32 cellular contexts compared by ENCODE assay signal in genomic region chr12:14907953-14908352, GRCh38. TPM values are rescaled to one million over a fixed set of nuclear protein-coding genes. Genes with fewer than 3 reads are reported as not detected.
DNase-seq lines count a peak whose midpoint lies in the region; ATAC-seq and TF ChIP-seq lines count a peak whose summit lies in the region.
"Had no signal": no experiment of that assay in that cellular context is flagged by ENCODE, and none has a peak within 500 bp of the region (broad histone marks: within the 10 kb centered on the region; RNA-seq: fewer than 3 reads in every experiment).

No MANE protein-coding gene starts in this region.

- peaks cover 3% of the 10 kb centered on the region for H3K4me1 ChIP-seq in CD4-positive, CD25-positive, alpha-beta regulatory T cell (ENCODE audit: control insufficient read depth, insufficient read depth, low read length, poor library complexity, severe bottlenecking)
- no peaks in the 10 kb centered on the region for H3K4me1 ChIP-seq in uterus

- ATAC-seq in CD4-positive, CD25-positive, alpha-beta regulatory T cell (ENCODE audit: low read depth in 2 of 2), result no peak
- peak; percentile 56 to 63 for ATAC-seq in natural killer cell treated with Interleukin-12 subunit alpha and Interleukin-12 subunit beta and Interleukin-15 and Interleukin-18, amount 100 ng/mL, for 72 hours
- ATAC-seq in esophagus mucosa (no peak), HG03520 (IDR thresholded peaks at IDR 0.05; ENCODE audit: unreplicated experiment) (no peak)
- ATAC-seq: gastrocnemius medialis; naive thymus-derived CD4-positive, alpha-beta T cell; Panc1 had no signal

- peaks cover 26% of the 10 kb centered on the region for H3K4me1 Mint-ChIP-seq in activated CD4-positive, alpha-beta T cell treated with anti-CD3 and anti-CD28 coated beads, Interleukin-2, amount 10 ng/mL, durations not matched to agents 24 days and 14 days
- H3K4me1 Mint-ChIP-seq in CD4-positive, CD25-positive, alpha-beta regulatory T cell, result peaks cover 15 to 37% (median 21%) of the 10 kb centered on the region in 4 donors
- peaks cover 21 to 25% of the 10 kb centered on the region in 2 donors for H3K4me1 Mint-ChIP-seq in natural killer cell treated with Interleukin-12 subunit alpha and Interleukin-12 subunit beta and Interleukin-15 and Interleukin-18, amount 100 ng/mL, for 72 hours (ENCODE audit: low read depth in 2 of 2)

- peak overlapping the region; percentile 76 for H3K27ac Mint-ChIP-seq in activated CD4-positive, alpha-beta T cell treated with anti-CD3 and anti-CD28 coated beads, Interleukin-2, amount 10 ng/mL, durations not matched to agents 24 days and 14 days
- peak overlapping the region in 2 of 3 donors; percentile 33 to 59 for H3K27ac Mint-ChIP-seq in CD4-positive, CD25-positive, alpha-beta regulatory T cell
- peak overlapping the region; percentile 20 to 40 for H3K27ac Mint-ChIP-seq in natural killer cell treated with Interleukin-12 subunit alpha and Interleukin-12 subunit beta and Interleukin-15 and Interleukin-18, amount 100 ng/mL, for 72 hours
- H3K27ac Mint-ChIP-seq: activated naive CD4-positive, alpha-beta T cell treated with anti-CD3 and anti-CD28 coated beads, Interleukin-2, amount 10 ng/mL, durations not matched to agents 7 days and 5 days; CD4-positive, alpha-beta T cell; progenitor cell of endocrine pancreas; T-helper 2 cell treated with Interferon-gamma antibody and Interleukin-4, amounts not matched to agents 5 μg/mL and 100 μg/mL, for 36 hours had no signal

- peaks cover 11% of the 10 kb centered on the region for H3K9me3 Mint-ChIP-seq in activated CD4-positive, alpha-beta T cell treated with anti-CD3 and anti-CD28 coated beads, Interleukin-2, amount 10 ng/mL, durations not matched to agents 24 days and 14 days
- H3K9me3 Mint-ChIP-seq in CD4-positive, CD25-positive, alpha-beta regulatory T cell, result peaks cover 0 to 3% (median 0%) of the 10 kb centered on the region in 7 donors
- no peaks in the 10 kb centered on the region for H3K9me3 Mint-ChIP-seq in natural killer cell treated with Interleukin-12 subunit alpha and Interleukin-12 subunit beta and Interleukin-15 and Interleukin-18, amount 100 ng/mL, for 72 hours
- H3K9me3 Mint-ChIP-seq: activated naive CD4-positive, alpha-beta T cell treated with anti-CD3 and anti-CD28 coated beads, Interleukin-2, amount 10 ng/mL, durations not matched to agents 7 days and 5 days; CD4-positive, alpha-beta T cell had no signal

- no peak overlapping the region for H3K4me3 Mint-ChIP-seq in activated CD4-positive, alpha-beta T cell treated with anti-CD3 and anti-CD28 coated beads, Interleukin-2, amount 10 ng/mL, durations not matched to agents 24 days and 14 days
- H3K4me3 Mint-ChIP-seq in CD4-positive, CD25-positive, alpha-beta regulatory T cell, result no peak overlapping the region
- H3K4me3 Mint-ChIP-seq in natural killer cell treated with Interleukin-12 subunit alpha and Interleukin-12 subunit beta and Interleukin-15 and Interleukin-18, amount 100 ng/mL, for 72 hours, result peak overlapping the region; percentile 21
- H3K4me3 Mint-ChIP-seq: activated naive CD4-positive, alpha-beta T cell treated with anti-CD3 and anti-CD28 coated beads, Interleukin-2, amount 10 ng/mL, durations not matched to agents 7 days and 5 days; CD4-positive, alpha-beta T cell; naive thymus-derived CD4-positive, alpha-beta T cell; T-helper 2 cell treated with Interferon-gamma antibody and Interleukin-4, amounts not matched to agents 5 μg/mL and 100 μg/mL, for 36 hours had no signal

- TF ChIP-seq POLR2A in NB4 (IDR thresholded peaks at IDR 0.05; ENCODE audit: extremely low read depth, insufficient read length) (no peak), uterus (IDR thresholded peaks at IDR 0.05) (no peak)

- H3K27me3 Mint-ChIP-seq in activated CD4-positive, alpha-beta T cell treated with anti-CD3 and anti-CD28 coated beads, Interleukin-2, amount 10 ng/mL, durations not matched to agents 24 days and 14 days, result no peaks in the 10 kb centered on the region
- no peaks in the 10 kb centered on the region for H3K27me3 Mint-ChIP-seq in CD4-positive, CD25-positive, alpha-beta regulatory T cell
- no peaks in the 10 kb centered on the region for H3K27me3 Mint-ChIP-seq in natural killer cell treated with Interleukin-12 subunit alpha and Interleukin-12 subunit beta and Interleukin-15 and Interleukin-18, amount 100 ng/mL, for 72 hours
- H3K27me3 Mint-ChIP-seq: activated naive CD4-positive, alpha-beta T cell treated with anti-CD3 and anti-CD28 coated beads, Interleukin-2, amount 10 ng/mL, durations not matched to agents 7 days and 5 days; CD4-positive, alpha-beta T cell; naive thymus-derived CD4-positive, alpha-beta T cell; progenitor cell of endocrine pancreas had no signal

- intact Hi-C loops in activated CD4-positive, alpha-beta T cell treated with anti-CD3 and anti-CD28 coated beads, Interleukin-2, amount 10 ng/mL, durations not matched to agents 24 days and 14 days (cut with micrococcal nuclease), result no loop called here
- intact Hi-C loops in uterus (cut with DNase I; ENCODE audit: low total_unique reads), result no loop called here

- no peak overlapping the region for H3K27ac ChIP-seq in CD4-positive, CD25-positive, alpha-beta regulatory T cell (ENCODE audit: insufficient read depth, low read length, poor library complexity, severe bottlenecking)
- no peak overlapping the region for H3K27ac ChIP-seq in uterus
- H3K27ac ChIP-seq: gastrocnemius medialis, sigmoid colon had no signal

- peaks cover 9% of the 10 kb centered on the region for H3K36me3 ChIP-seq in CD4-positive, CD25-positive, alpha-beta regulatory T cell (ENCODE audit: control insufficient read depth, insufficient read depth, low read length)
- H3K36me3 ChIP-seq in uterus, result no peaks in the 10 kb centered on the region
- H3K36me3 ChIP-seq: gastrocnemius medialis, sigmoid colon had no signal

- H3K9me3 ChIP-seq in CD4-positive, CD25-positive, alpha-beta regulatory T cell (ENCODE audit: control insufficient read depth in 2 of 2, low read length in 2 of 2), result no peaks in the 10 kb centered on the region
- H3K9me3 ChIP-seq in uterus, result no peaks in the 10 kb centered on the region
- H3K9me3 ChIP-seq: gastrocnemius medialis, sigmoid colon had no signal

- no peaks in the 10 kb centered on the region for H3K27me3 ChIP-seq in CD4-positive, CD25-positive, alpha-beta regulatory T cell (ENCODE audit: control insufficient read depth, insufficient read depth, low read length)
- H3K27me3 ChIP-seq in uterus, result no peaks in the 10 kb centered on the region
- H3K27me3 ChIP-seq: gastrocnemius medialis, sigmoid colon had no signal

- peak; percentile 41 for DNase-seq in activated CD4-positive, alpha-beta T cell treated with anti-CD3 and anti-CD28 coated beads, Interleukin-2, amount 10 ng/mL, durations not matched to agents 24 days and 14 days
- no peak for DNase-seq in activated CD4-positive, alpha-beta T cell treated with anti-CD3 and anti-CD28 coated beads, Interleukin-2, amount 50 U/mL, for 4 hours
- DNase-seq in CD4-positive, CD25-positive, alpha-beta regulatory T cell, result no peak
- DNase-seq in NB4 (ENCODE audit: low read depth) (peak; percentile 13), uterus (no peak)
- no peak for DNase-seq in natural killer cell treated with Interleukin-12 subunit alpha and Interleukin-12 subunit beta and Interleukin-15 and Interleukin-18, amount 100 ng/mL, for 72 hours (ENCODE audit: low spot score)
- DNase-seq: activated CD4-positive, alpha-beta T cell treated with anti-CD3 and anti-CD28 coated beads for 1 hour; activated naive CD4-positive, alpha-beta T cell treated with anti-CD3 and anti-CD28 coated beads, Interleukin-2, amount 10 ng/mL, durations not matched to agents 7 days and 5 days; anterior cingulate cortex; CD4-positive, alpha-beta T cell; EL; gastrocnemius medialis; KG1; kidney; midbrain; MM.1S; naive thymus-derived CD4-positive, alpha-beta T cell; NCI-H1436 treated with DMSO at 0.1 percent for 48 hours; NCI-H2081 treated with DMSO at 0.1 percent for 48 hours; NCI-H2227 treated with DMSO at 0.1 percent for 48 hours; NCI-H526 treated with DMSO at 0.1 percent for 48 hours; nucleus accumbens; SHP77; sigmoid colon; stimulated activated CD4-positive, alpha-beta T cell treated with anti-CD3 and anti-CD28 coated beads, Interleukin-4, amount 100 ng/mL, for 4 hours had no signal

- TF ChIP-seq CTCF in NB4 (IDR thresholded peaks at IDR 0.05; ENCODE audit: low read depth, low read length) (no peak), uterus (IDR thresholded peaks at IDR 0.05) (no peak)

- no peak overlapping the region for H3K4me3 ChIP-seq in CD4-positive, CD25-positive, alpha-beta regulatory T cell (ENCODE audit: low read depth, low read length)
- H3K4me3 ChIP-seq in NB4 (ENCODE audit: low read depth, low read length) (no peak overlapping the region), uterus (no peak overlapping the region)
- H3K4me3 ChIP-seq: gastrocnemius medialis, sigmoid colon had no signal

- peaks cover 42% of the 10 kb centered on the region for H3K36me3 Mint-ChIP-seq in activated CD4-positive, alpha-beta T cell treated with anti-CD3 and anti-CD28 coated beads, Interleukin-2, amount 10 ng/mL, durations not matched to agents 24 days and 14 days (ENCODE audit: low read depth)
- peaks cover 54% of the 10 kb centered on the region for H3K36me3 Mint-ChIP-seq in CD4-positive, CD25-positive, alpha-beta regulatory T cell
- H3K36me3 Mint-ChIP-seq in natural killer cell treated with Interleukin-12 subunit alpha and Interleukin-12 subunit beta and Interleukin-15 and Interleukin-18, amount 100 ng/mL, for 72 hours, result peaks cover 6% of the 10 kb centered on the region

RNA-seq across cellular contexts. Expression of gene MGP, which starts 22.3 kb away (rescaled TPM):
- total RNA-seq in activated CD4-positive, alpha-beta T cell treated with anti-CD3 and anti-CD28 coated beads, Interleukin-2, amount 10 ng/mL, durations not matched to agents 24 days and 14 days, result not detected in 2 replicates
- total RNA-seq in CD4-positive, CD25-positive, alpha-beta regulatory T cell, result 2.6 TPM
- under 1 TPM in 2 of 4 donors, not detected in 2; 0.59 to 0.64 TPM for polyA plus RNA-seq in CD4-positive, CD25-positive, alpha-beta regulatory T cell
- total RNA-seq in natural killer cell treated with Interleukin-12 subunit alpha and Interleukin-12 subunit beta and Interleukin-15 and Interleukin-18, amount 100 ng/mL, for 72 hours, result not detected
- total RNA-seq in esophagus mucosa (16.7 TPM), uterus (1,000 to 10,000 TPM in 2 of 4 donors, 100 to 1,000 TPM in 2; 136 to 2,566 (median 1,232) TPM)
- total RNA-seq: progenitor cell of endocrine pancreas had no signal

RNA-seq across cellular contexts. Expression of gene ERP27, which starts 30.4 kb away (rescaled TPM):
- total RNA-seq in activated CD4-positive, alpha-beta T cell treated with anti-CD3 and anti-CD28 coated beads, Interleukin-2, amount 10 ng/mL, durations not matched to agents 24 days and 14 days, result 1.5 and 1.8 TPM in 2 replicates
- total RNA-seq in CD4-positive, CD25-positive, alpha-beta regulatory T cell, result 25.4 TPM
- polyA plus RNA-seq in CD4-positive, CD25-positive, alpha-beta regulatory T cell, result 1 to 10 TPM; 5.3 to 8.0 (median 6.2) TPM
- 1 to 10 TPM; 3.2 to 3.7 TPM for total RNA-seq in natural killer cell treated with Interleukin-12 subunit alpha and Interleukin-12 subunit beta and Interleukin-15 and Interleukin-18, amount 100 ng/mL, for 72 hours
- 4.5 TPM for total RNA-seq in esophagus mucosa
- total RNA-seq in uterus, result 1 to 10 TPM in 2 of 4 donors, under 1 TPM in 1, not detected in 1; 0.61 to 2.6 (median 1.5) TPM
- total RNA-seq: bronchial epithelial cell, sigmoid colon, temporal lobe had no signal

RNA-seq across cellular contexts. Expression of gene ARHGDIB, which starts 53.4 kb away (rescaled TPM):
- 452 TPM in 2 replicates for total RNA-seq in activated CD4-positive, alpha-beta T cell treated with anti-CD3 and anti-CD28 coated beads, Interleukin-2, amount 10 ng/mL, durations not matched to agents 24 days and 14 days
- total RNA-seq in CD4-positive, CD25-positive, alpha-beta regulatory T cell, result 1,263 TPM
- polyA plus RNA-seq in CD4-positive, CD25-positive, alpha-beta regulatory T cell, result 1,000 to 10,000 TPM; 3,550 to 4,641 (median 3,982) TPM
- total RNA-seq in natural killer cell treated with Interleukin-12 subunit alpha and Interleukin-12 subunit beta and Interleukin-15 and Interleukin-18, amount 100 ng/mL, for 72 hours, result 100 to 1,000 TPM; 412 to 543 TPM
- total RNA-seq in esophagus mucosa, result 39.0 TPM
- 100 to 1,000 TPM in 1 of 4 donors, 10 to 100 TPM in 3; 28.4 to 175 (median 59.9) TPM for total RNA-seq in uterus

Comparison
In these comparisons a context has a peak if more than half of its experiments do, and no peak if none do; other contexts are left out.
1. DNase-seq: peak in activated CD4-positive, alpha-beta T cell treated with anti-CD3 and anti-CD28 coated beads, Interleukin-2, amount 10 ng/mL, durations not matched to agents 24 days and 14 days (single experiment) and NB4 (single experiment); none in activated CD4-positive, alpha-beta T cell treated with anti-CD3 and anti-CD28 coated beads, Interleukin-2, amount 50 U/mL, for 4 hours (0 of 2), CD4-positive, CD25-positive, alpha-beta regulatory T cell (0 of 3), natural killer cell treated with Interleukin-12 subunit alpha and Interleukin-12 subunit beta and Interleukin-15 and Interleukin-18, amount 100 ng/mL, for 72 hours (single experiment) and uterus (0 of 2).
2. ATAC-seq: peak in natural killer cell treated with Interleukin-12 subunit alpha and Interleukin-12 subunit beta and Interleukin-15 and Interleukin-18, amount 100 ng/mL, for 72 hours (2 of 2); none in CD4-positive, CD25-positive, alpha-beta regulatory T cell (0 of 2), esophagus mucosa (single experiment) and HG03520 (single experiment).
3. Peak in every context shown above with its lines, with median percentiles within 50 percentile points of each other: H3K27ac Mint-ChIP-seq.